ENCODE assay signal across 17 cellular contexts in the genomic region with DNA sequence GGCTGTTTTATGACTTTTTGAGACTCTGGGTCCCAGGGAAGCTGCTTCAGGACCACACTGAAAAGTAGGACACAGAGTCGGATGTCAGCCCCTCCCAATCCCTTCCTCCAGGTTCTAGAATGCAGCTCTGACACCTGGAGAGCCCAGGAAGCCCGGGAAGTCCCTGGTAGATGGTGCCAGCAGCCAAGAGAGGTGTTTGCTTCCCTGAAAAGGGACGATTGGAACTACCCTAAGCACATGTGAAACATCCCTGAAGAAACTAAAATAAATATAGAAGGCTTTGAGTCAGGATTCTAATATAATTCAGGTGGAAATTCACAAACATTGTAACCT.
DNase-seq lines count a peak whose midpoint lies in the region; ATAC-seq and TF ChIP-seq lines count a peak whose summit lies in the region.
"Had no signal": no experiment of that assay in that cellular context is flagged by ENCODE, and none has a peak within 500 bp of the region (broad histone marks: within the 10 kb centered on the region; RNA-seq: fewer than 3 reads in every experiment).

No MANE protein-coding gene starts in this region.

- H3K36me3 Mint-ChIP-seq in GM23338 (ENCODE audit: low read depth): no peaks in the 10 kb centered on the region
- H3K36me3 Mint-ChIP-seq: CD8-positive, alpha-beta T cell had no signal

- H3K9me2 ChIP-seq in GM23338 (ENCODE audit: insufficient read depth): peaks cover 9% of the 10 kb centered on the region; the same call in 1 of the 2 replicates
- no peaks in the 10 kb centered on the region for H3K9me2 ChIP-seq in Loucy (replicated peaks; ENCODE audit: low read depth, low read length)

- H4K20me1 ChIP-seq in GM23338 (replicated peaks; ENCODE audit: insufficient read depth): no peaks in the 10 kb centered on the region
- no peaks in the 10 kb centered on the region for H4K20me1 ChIP-seq in Loucy (ENCODE audit: insufficient read depth, low read length, poor library complexity, severe bottlenecking)
- H4K20me1 ChIP-seq: BLaER1 treated with 17β-estradiol and CSF1 and Interleukin-3, amounts not matched to agents 10 nM and 100 nM had no signal

- H3K27ac ChIP-seq in GM23338 (ENCODE audit: low read depth): no peak overlapping the region
- H3K27ac ChIP-seq: BLaER1 treated with 17β-estradiol and CSF1 and Interleukin-3, amounts not matched to agents 10 nM and 100 nM had no signal

- peak; percentile 71 for ATAC-seq in GM23338
- ATAC-seq in left lobe of liver: peak; percentile 92
- ATAC-seq: CD8-positive, alpha-beta T cell; SK-N-SH treated with all-trans-retinoic acid at 6 μM for 48 hours had no signal

- H3K79me2 ChIP-seq in GM23338 (replicated peaks; ENCODE audit: insufficient read depth) (no peaks in the 10 kb centered on the region), Loucy (ENCODE audit: insufficient read depth, low read length) (no peaks in the 10 kb centered on the region)

- H3K9me3 Mint-ChIP-seq in GM23338: no peaks in the 10 kb centered on the region
- H3K9me3 Mint-ChIP-seq: CD8-positive, alpha-beta T cell had no signal

- H3K4me3 Mint-ChIP-seq in GM23338: no peak overlapping the region
- H3K4me3 Mint-ChIP-seq: CD8-positive, alpha-beta T cell had no signal

- peaks cover 5% of the 10 kb centered on the region; the same call in 2 of the 3 replicates for H3K4me1 Mint-ChIP-seq in GM23338

- H3K4me3 ChIP-seq in GM23338 (no peak overlapping the region), Loucy (ENCODE audit: low read length, poor library complexity, severe bottlenecking) (no peak overlapping the region), endocrine pancreas (ENCODE audit: control insufficient read depth, insufficient read depth, low read length) (peak overlapping the region; percentile 43)
- H3K4me3 ChIP-seq: BLaER1 treated with 17β-estradiol and CSF1 and Interleukin-3, amounts not matched to agents 10 nM and 100 nM; HAP-1 had no signal

- H3F3A ChIP-seq in GM23338 (replicated peaks; ENCODE audit: low read depth) (no peaks in the 10 kb centered on the region), Loucy (ENCODE audit: low read depth) (no peaks in the 10 kb centered on the region)

- H3K27me3 ChIP-seq in GM23338 (ENCODE audit: insufficient read depth) (no peaks in the 10 kb centered on the region), Loucy (ENCODE audit: insufficient read depth, low read length, poor library complexity, severe bottlenecking) (no peaks in the 10 kb centered on the region), endocrine pancreas (ENCODE audit: control insufficient read depth, insufficient read depth, low read length) (no peaks in the 10 kb centered on the region)
- H3K27me3 ChIP-seq: BLaER1 treated with 17β-estradiol and CSF1 and Interleukin-3, amounts not matched to agents 10 nM and 100 nM had no signal

- H3K4me1 ChIP-seq in GM23338 (ENCODE audit: insufficient read depth): 0 out of 2 replicates have a peak, but pooled peaks cover 6% of the 10 kb centered on the region
- no peaks in the 10 kb centered on the region for H3K4me1 ChIP-seq in Loucy (ENCODE audit: insufficient read depth, low read length, poor library complexity, severe bottlenecking)
- H3K4me1 ChIP-seq in endocrine pancreas (ENCODE audit: control insufficient read depth, insufficient read depth, low read length): peaks cover 18% of the 10 kb centered on the region
- H3K4me1 ChIP-seq: HAP-1 had no signal

- no peak overlapping the region for H3K9ac ChIP-seq in Loucy (ENCODE audit: low read depth, low read length, poor library complexity, severe bottlenecking)
- no peak overlapping the region for H3K9ac ChIP-seq in endocrine pancreas (ENCODE audit: control insufficient read depth, insufficient read depth, low read length)
- H3K9ac ChIP-seq: BLaER1 treated with 17β-estradiol and CSF1 and Interleukin-3, amounts not matched to agents 10 nM and 100 nM had no signal

- peak overlapping the region; percentile 80 for H2AFZ ChIP-seq in GM23338
- H2AFZ ChIP-seq in Loucy (ENCODE audit: low read length): peak overlapping the region; percentile 50; the same call in 1 of the 2 replicates

- no peaks in the 10 kb centered on the region for H3K27me3 Mint-ChIP-seq in GM23338 (ENCODE audit: insufficient read depth, low read depth, poor library complexity)

- H3K9me3 ChIP-seq in Loucy (ENCODE audit: insufficient read depth, low read depth, low read length) (no peaks in the 10 kb centered on the region), endocrine pancreas (ENCODE audit: control insufficient read depth, low read length) (no peaks in the 10 kb centered on the region)
- H3K9me3 ChIP-seq: HAP-1 had no signal

- H3K27ac Mint-ChIP-seq in GM23338: no peak overlapping the region
- H3K27ac Mint-ChIP-seq: CD8-positive, alpha-beta T cell had no signal

- peak; percentile 20 for DNase-seq in GM23338 (ENCODE audit: low spot score)
- peak; percentile 48 for DNase-seq in left lobe of liver (ENCODE audit: low spot score)
- no peak for DNase-seq in A172 (ENCODE audit: low spot score)
- no peak for DNase-seq in HK-2 (ENCODE audit: unreplicated experiment)
- no peak for DNase-seq in EL
- DNase-seq: Calu3; CD8-positive, alpha-beta T cell; DMS79 treated with DMSO at 0.1 percent for 48 hours; NCI-H1105; NCI-H1694; RPMI8226; SHP77 treated with DMSO at 0.1 percent for 48 hours had no signal

- H3K4me2 ChIP-seq in GM23338: no peak overlapping the region
- H3K4me2 ChIP-seq in Loucy (ENCODE audit: low read depth, low read length, poor library complexity, severe bottlenecking): no peak overlapping the region
- H3K4me2 ChIP-seq: BLaER1 treated with 17β-estradiol and CSF1 and Interleukin-3, amounts not matched to agents 10 nM and 100 nM had no signal

- H3K36me3 ChIP-seq in GM23338 (ENCODE audit: insufficient read depth) (no peaks in the 10 kb centered on the region), Loucy (ENCODE audit: insufficient read depth, low read length) (no peaks in the 10 kb centered on the region), endocrine pancreas (ENCODE audit: control insufficient read depth, insufficient read depth, low read length) (no peaks in the 10 kb centered on the region)
- H3K36me3 ChIP-seq: BLaER1 treated with 17β-estradiol and CSF1 and Interleukin-3, amounts not matched to agents 10 nM and 100 nM; HAP-1 had no signal

- no peak for TF ChIP-seq CTCF in GM23338 (conservative IDR thresholded peaks at IDR 0.05; ENCODE audit: low read depth in 2 of 2)
- no peak for TF ChIP-seq CTCF in Loucy (conservative IDR thresholded peaks at IDR 0.05; ENCODE audit: low read length)

TF ChIP-seq in GM23338, 12 proteins besides CTCF, POLR2A, EP300 and RAD21 (continues in another document):
- no peak for TF ChIP-seq EZH2phosphoT487 (IDR thresholded peaks at IDR 0.05; ENCODE audit: unreplicated experiment)
- TF ChIP-seq CREB1 (CRISPR knock-in tag; IDR thresholded peaks at IDR 0.05; ENCODE audit: low read depth): no peak
- TF ChIP-seq ZNF114 (CRISPR knock-in tag; IDR thresholded peaks at IDR 0.05): no peak
- no peak for TF ChIP-seq STAT1 (IDR thresholded peaks at IDR 0.05; ENCODE audit: unreplicated experiment)
- no peak for TF ChIP-seq ZNF331 (CRISPR knock-in tag; IDR thresholded peaks at IDR 0.05; ENCODE audit: low read depth)
- TF ChIP-seq POLR2AphosphoS5 (IDR thresholded peaks at IDR 0.05; ENCODE audit: low read depth): no peak
- TF ChIP-seq, protein P1, sequence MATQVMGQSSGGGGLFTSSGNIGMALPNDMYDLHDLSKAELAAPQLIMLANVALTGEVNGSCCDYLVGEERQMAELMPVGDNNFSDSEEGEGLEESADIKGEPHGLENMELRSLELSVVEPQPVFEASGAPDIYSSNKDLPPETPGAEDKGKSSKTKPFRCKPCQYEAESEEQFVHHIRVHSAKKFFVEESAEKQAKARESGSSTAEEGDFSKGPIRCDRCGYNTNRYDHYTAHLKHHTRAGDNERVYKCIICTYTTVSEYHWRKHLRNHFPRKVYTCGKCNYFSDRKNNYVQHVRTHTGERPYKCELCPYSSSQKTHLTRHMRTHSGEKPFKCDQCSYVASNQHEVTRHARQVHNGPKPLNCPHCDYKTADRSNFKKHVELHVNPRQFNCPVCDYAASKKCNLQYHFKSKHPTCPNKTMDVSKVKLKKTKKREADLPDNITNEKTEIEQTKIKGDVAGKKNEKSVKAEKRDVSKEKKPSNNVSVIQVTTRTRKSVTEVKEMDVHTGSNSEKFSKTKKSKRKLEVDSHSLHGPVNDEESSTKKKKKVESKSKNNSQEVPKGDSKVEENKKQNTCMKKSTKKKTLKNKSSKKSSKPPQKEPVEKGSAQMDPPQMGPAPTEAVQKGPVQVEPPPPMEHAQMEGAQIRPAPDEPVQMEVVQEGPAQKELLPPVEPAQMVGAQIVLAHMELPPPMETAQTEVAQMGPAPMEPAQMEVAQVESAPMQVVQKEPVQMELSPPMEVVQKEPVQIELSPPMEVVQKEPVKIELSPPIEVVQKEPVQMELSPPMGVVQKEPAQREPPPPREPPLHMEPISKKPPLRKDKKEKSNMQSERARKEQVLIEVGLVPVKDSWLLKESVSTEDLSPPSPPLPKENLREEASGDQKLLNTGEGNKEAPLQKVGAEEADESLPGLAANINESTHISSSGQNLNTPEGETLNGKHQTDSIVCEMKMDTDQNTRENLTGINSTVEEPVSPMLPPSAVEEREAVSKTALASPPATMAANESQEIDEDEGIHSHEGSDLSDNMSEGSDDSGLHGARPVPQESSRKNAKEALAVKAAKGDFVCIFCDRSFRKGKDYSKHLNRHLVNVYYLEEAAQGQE (IDR thresholded peaks at IDR 0.05; ENCODE audit: unreplicated experiment): no peak
- TF ChIP-seq JUNB (IDR thresholded peaks at IDR 0.05; ENCODE audit: unreplicated experiment): no peak

Comparison
In these comparisons a context has a peak if more than half of its experiments do, and no peak if none do; other contexts are left out.
1. DNase-seq: peak in GM23338 (single experiment) and left lobe of liver (single experiment); none in A172 (single experiment), HK-2 (single experiment) and EL (single experiment).